In the genomic region with DNA sequence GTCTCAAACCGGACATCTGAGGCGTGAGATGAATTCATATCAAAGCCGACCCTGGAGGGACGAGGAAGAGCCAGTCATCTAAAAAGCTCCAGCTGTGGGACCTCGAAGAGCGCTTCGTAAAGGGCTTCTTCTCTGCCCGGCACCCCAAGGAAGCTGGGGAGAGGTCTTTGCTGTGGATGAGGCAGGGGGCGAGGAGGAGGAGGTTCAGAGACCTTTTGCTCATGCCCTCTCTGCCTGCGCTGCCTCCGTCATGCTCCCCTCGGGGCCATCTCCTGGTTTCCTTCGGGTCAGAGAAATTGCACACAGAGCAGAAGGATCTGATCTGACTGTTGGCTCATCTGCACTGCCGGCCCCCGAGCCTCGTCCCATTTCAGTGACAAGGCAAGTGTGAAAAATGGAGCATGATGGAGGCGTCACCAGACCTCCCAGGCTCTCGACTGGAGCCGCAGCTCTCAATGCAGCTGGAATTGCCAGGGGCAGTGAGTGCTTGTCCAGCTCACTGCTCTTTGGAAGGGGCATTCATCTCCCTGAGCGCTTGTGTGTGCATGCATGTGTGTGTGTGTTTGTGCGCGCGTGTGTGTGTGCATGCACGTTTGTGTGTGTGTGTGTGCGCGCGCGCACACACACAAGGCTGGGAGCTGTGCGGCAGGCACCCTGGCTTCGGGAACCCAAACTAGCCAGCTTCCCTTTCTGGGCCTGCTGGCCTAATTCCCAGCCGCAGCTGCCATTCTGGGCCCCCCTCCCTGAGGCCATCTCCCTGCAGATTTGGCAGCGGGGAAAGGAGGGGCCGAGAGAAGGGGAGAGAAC, we compare ENCODE assay signal across 8 cellular contexts. TPM values are rescaled to one million over a fixed set of nuclear protein-coding genes. Genes with fewer than 3 reads are reported as not detected.
DNase-seq lines count a peak whose midpoint lies in the region; ATAC-seq, FAIRE-seq and TF ChIP-seq lines count a peak whose summit lies in the region.

No MANE protein-coding gene starts in this region.

- H3K4me1 ChIP-seq in BE2C = no peaks in the 10 kb centered on the region
- H3K4me1 ChIP-seq in HEK293 (ENCODE audit: control insufficient read depth, insufficient read depth, low read length) = no peaks in the 10 kb centered on the region
- peaks cover 14% of the 10 kb centered on the region for H3K4me1 ChIP-seq in astrocyte (ENCODE audit: insufficient read depth, low read length)

- FAIRE-seq in astrocyte (lab: Jason Lieb, UNC) = no peak

- H3K4me3 Mint-ChIP-seq in astrocyte (ENCODE audit: unreplicated experiment) (peak overlapping the region; percentile 70), naive B cell (peak overlapping the region in 7 of 8 donors; percentile 49 to 86 (median 67))

- ATAC-seq in naive B cell (ENCODE audit: low read depth in 2 of 2) = no peak
- ATAC-seq in HG03469 (IDR thresholded peaks at IDR 0.05; ENCODE audit: unreplicated experiment) = no peak
- ATAC-seq in activated CD4-positive, CD25-positive, alpha-beta regulatory T cell treated with anti-CD3 and anti-CD28 coated beads, Interleukin-2, amount 50 U/mL, for 24 hours = no peak

- H3K27ac Mint-ChIP-seq in astrocyte (ENCODE audit: unreplicated experiment) (peak overlapping the region; percentile 26), naive B cell (peak overlapping the region in 1 of 6 donors; percentile 52)

- CTCF ChIA-PET in HEK293 (lab: Yijun Ruan, JAX) = interaction anchor here (0.6 to 5.2 kb wide), 48 partner anchors 8 to 1786 kb away, joined by 3 to 77 read pairs (median 5); partner anchors contain the start of genes CABP1, COX6A1, MLEC and PLA2G1B

- H4K20me1 ChIP-seq in astrocyte (ENCODE audit: insufficient read depth, low read length) = no peaks in the 10 kb centered on the region

- H3K4me1 Mint-ChIP-seq in astrocyte (ENCODE audit: low read depth, unreplicated experiment) (no peaks in the 10 kb centered on the region), naive B cell (peaks cover 21 to 24% (median 22%) of the 10 kb centered on the region in 3 donors)

- H3K4me3 ChIP-seq in BE2C (ENCODE audit: low read depth, low read length) (peak overlapping the region; percentile 69), HEK293 (ENCODE audit: low read depth, low read length) (no peak overlapping the region), astrocyte (ENCODE audit: insufficient read depth, low read depth, low read length) (peak overlapping the region; percentile 58)

- H3K4me2 ChIP-seq in astrocyte (ENCODE audit: low read length) = peak overlapping the region; percentile 92

- H3K27me3 ChIP-seq in BE2C (no peaks in the 10 kb centered on the region), astrocyte (ENCODE audit: insufficient read depth, low read length) (peaks cover 51% of the 10 kb centered on the region)

- H3K27me3 Mint-ChIP-seq in astrocyte (ENCODE audit: low read depth, unreplicated experiment) (peaks cover 32% of the 10 kb centered on the region), naive B cell (peaks cover 53 to 62% (median 58%) of the 10 kb centered on the region in 3 donors)

- peak overlapping the region; percentile 69 for H2AFZ ChIP-seq in astrocyte (ENCODE audit: low read depth, low read length)

- POLR2A ChIA-PET in HEK293 (lab: Yijun Ruan, JAX) = interaction anchor here (0.7 to 1.6 kb wide), 4 partner anchors 7 to 69 kb away, joined by 3 to 12 read pairs (median 4); partner anchors contain the start of genes CABP1, MLEC and POP5

- no peaks in the 10 kb centered on the region for H3K9me3 Mint-ChIP-seq in astrocyte (ENCODE audit: unreplicated experiment)
- H3K9me3 Mint-ChIP-seq in naive B cell = no peaks in the 10 kb centered on the region

- no peaks in the 10 kb centered on the region for H3K9me3 ChIP-seq in BE2C
- no peaks in the 10 kb centered on the region for H3K9me3 ChIP-seq in HEK293 (ENCODE audit: control insufficient read depth, insufficient read depth, low read depth, low read length)
- no peaks in the 10 kb centered on the region for H3K9me3 ChIP-seq in astrocyte (ENCODE audit: insufficient read depth, low read depth, low read length)

- H3K36me3 Mint-ChIP-seq in astrocyte (ENCODE audit: low read depth, unreplicated experiment) = no peaks in the 10 kb centered on the region
- H3K36me3 Mint-ChIP-seq in naive B cell = no peaks in the 10 kb centered on the region

- no peaks in the 10 kb centered on the region for H3K36me3 ChIP-seq in BE2C
- no peaks in the 10 kb centered on the region for H3K36me3 ChIP-seq in HEK293 (ENCODE audit: control insufficient read depth in 2 of 2, insufficient read depth in 1 of 2, low read length in 2 of 2)
- H3K36me3 ChIP-seq in astrocyte (ENCODE audit: insufficient read depth, low read length) = no peaks in the 10 kb centered on the region

- no peaks in the 10 kb centered on the region for H3K79me2 ChIP-seq in astrocyte (ENCODE audit: insufficient read depth, low read length)

- DNase-seq in BE2C = peak; percentile 71
- DNase-seq in astrocyte (ENCODE audit: low read depth) = no peak
- DNase-seq in naive B cell = no peak
- no peak for DNase-seq in NCI-H1092 (lab: John Stamatoyannopoulos, UW)
- no peak for DNase-seq in NCI-H1105 (lab: John Stamatoyannopoulos, UW)

- H3K27ac ChIP-seq in HEK293 (ENCODE audit: extremely low read depth, low read depth, low read length) (no peak overlapping the region), astrocyte (ENCODE audit: low read depth, low read length) (no peak overlapping the region)

- H3K9ac ChIP-seq in astrocyte (ENCODE audit: low read length) = peak overlapping the region; percentile 62

- TF ChIP-seq CTCF in BE2C (IDR thresholded peaks at IDR 0.05; ENCODE audit: low read depth, low read length) = no peak
- TF ChIP-seq CTCF in HEK293 (tag by site-specific recombination; IDR thresholded peaks at IDR 0.05) = no peak; the same call in 1 of the 2 replicates
- TF ChIP-seq CTCF in astrocyte (IDR thresholded peaks at IDR 0.05; ENCODE audit: insufficient read depth, low read depth, low read length) = no peak

TF ChIP-seq in HEK293, 187 proteins besides CTCF, POLR2A, EP300 and RAD21 (continues in another document):
- no peak for TF ChIP-seq YY1 (tag by site-specific recombination; IDR thresholded peaks at IDR 0.05)
- TF ChIP-seq ZBTB20 (tag by site-specific recombination; IDR thresholded peaks at IDR 0.05) = no peak
- no peak for TF ChIP-seq ZNF10 (tag by site-specific recombination; IDR thresholded peaks at IDR 0.05)
- TF ChIP-seq ZNF510 (tag by site-specific recombination; IDR thresholded peaks at IDR 0.05; ENCODE audit: insufficient replicate concordance) = no peak
- TF ChIP-seq SP3 (tag by site-specific recombination; IDR thresholded peaks at IDR 0.05) = no peak
- 0 out of 2 replicates have a peak, but pooled peaks have one; percentile 14 for TF ChIP-seq ZNF513 (tag by site-specific recombination; IDR thresholded peaks at IDR 0.05)
- TF ChIP-seq, protein P1, sequence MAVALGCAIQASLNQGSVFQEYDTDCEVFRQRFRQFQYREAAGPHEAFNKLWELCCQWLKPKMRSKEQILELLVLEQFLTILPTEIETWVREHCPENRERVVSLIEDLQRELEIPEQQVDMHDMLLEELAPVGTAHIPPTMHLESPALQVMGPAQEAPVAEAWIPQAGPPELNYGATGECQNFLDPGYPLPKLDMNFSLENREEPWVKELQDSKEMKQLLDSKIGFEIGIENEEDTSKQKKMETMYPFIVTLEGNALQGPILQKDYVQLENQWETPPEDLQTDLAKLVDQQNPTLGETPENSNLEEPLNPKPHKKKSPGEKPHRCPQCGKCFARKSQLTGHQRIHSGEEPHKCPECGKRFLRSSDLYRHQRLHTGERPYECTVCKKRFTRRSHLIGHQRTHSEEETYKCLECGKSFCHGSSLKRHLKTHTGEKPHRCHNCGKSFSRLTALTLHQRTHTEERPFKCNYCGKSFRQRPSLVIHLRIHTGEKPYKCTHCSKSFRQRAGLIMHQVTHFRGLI (tag by site-specific recombination; IDR thresholded peaks at IDR 0.05) = no peak
- 0 out of 2 replicates have a peak, but pooled peaks have one; percentile 7 for TF ChIP-seq ZNF24 (tag by site-specific recombination; IDR thresholded peaks at IDR 0.05)
- no peak for TF ChIP-seq ZFP37 (tag by site-specific recombination; IDR thresholded peaks at IDR 0.05)

RNA-seq across cellular contexts. Expression of gene CABP1, which starts 9.2 kb away (rescaled TPM):
- 1.5 TPM for polyA plus RNA-seq in BE2C (2012; ENCODE audit: insufficient read depth, insufficient read length, low read depth)
- total RNA-seq in astrocyte = 0.19 and 0.30 TPM in 2 replicates
- polyA plus RNA-seq in naive B cell (ENCODE audit: low read depth in 6 of 6) = not detected

RNA-seq across cellular contexts. Expression of gene MLEC, which starts 37.3 kb away (rescaled TPM):
- polyA plus RNA-seq in BE2C (2012; ENCODE audit: insufficient read depth, insufficient read length, low read depth) = 81.1 TPM
- total RNA-seq in astrocyte = 137 and 152 TPM in 2 replicates
- polyA plus RNA-seq in naive B cell (ENCODE audit: low read depth in 6 of 6) = 10 to 100 TPM; 32.0 to 43.8 (median 33.8) TPM
